In the genomic region with DNA sequence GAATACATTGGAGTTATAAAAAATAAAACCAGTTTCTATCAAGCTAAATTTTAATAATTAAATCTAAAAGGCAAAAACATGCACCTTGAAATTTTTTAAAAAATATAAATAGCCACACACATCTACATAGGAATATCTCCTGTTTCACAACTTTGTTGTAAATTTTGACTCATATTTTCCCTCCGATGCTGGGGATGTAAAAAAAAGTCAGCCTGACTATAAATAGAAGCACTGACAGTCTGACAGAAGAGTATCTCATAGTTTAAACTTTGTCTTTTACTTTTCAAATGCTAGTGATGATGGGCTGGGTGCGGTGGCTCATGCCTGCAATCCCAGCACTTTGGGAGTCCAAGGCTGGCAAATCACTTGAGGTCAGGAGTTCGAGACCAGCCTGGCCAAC, we compare ENCODE assay signal across 28 cellular contexts.
A peak's percentile ranks its signal among the peaks of the same experiment; 100 is the strongest.
DNase-seq lines count a peak whose midpoint lies in the region; ATAC-seq, FAIRE-seq and TF ChIP-seq lines count a peak whose summit lies in the region.
"Had no signal": no experiment of that assay in that cellular context is flagged by ENCODE, and none has a peak within 500 bp of the region (broad histone marks: within the 10 kb centered on the region; RNA-seq: fewer than 3 reads in every experiment).

No MANE protein-coding gene starts in this region.

- H2BK5ac ChIP-seq in neuronal stem cell (ENCODE audit: low read length): no peak overlapping the region

- no peak overlapping the region for H3K4me3 Mint-ChIP-seq in CD4-positive, alpha-beta T cell
- H3K4me3 Mint-ChIP-seq: CD4-positive, alpha-beta memory T cell; GM23338; H9; HFFc6 had no signal

- H3K9me3 Mint-ChIP-seq in CD4-positive, alpha-beta T cell: no peaks in the 10 kb centered on the region
- H3K9me3 Mint-ChIP-seq: CD4-positive, alpha-beta memory T cell; GM23338; H9; HFFc6 had no signal

- H3K4me3 ChIP-seq in GM23248 (no peak overlapping the region), cardiac fibroblast (replicated peaks in 1 of 2; ENCODE audit: low read depth in 2 of 2, low read length in 2 of 2) (no peak overlapping the region), fibroblast of the aortic adventitia (ENCODE audit: low read depth, low read length) (no peak overlapping the region), neuronal stem cell (ENCODE audit: low read length in 2 of 2) (no peak overlapping the region)
- H3K4me3 ChIP-seq: BLaER1 treated with 17β-estradiol and CSF1 and Interleukin-3, amounts not matched to agents 10 nM and 100 nM; GM23338; MG63; PC-9; SJCRH30 had no signal

- H3K14ac ChIP-seq in neuronal stem cell (ENCODE audit: low read length): no peak overlapping the region

- H3K27ac Mint-ChIP-seq in CD4-positive, alpha-beta T cell: no peak overlapping the region
- H3K27ac Mint-ChIP-seq: CD4-positive, alpha-beta memory T cell; GM23338; H9; HFFc6 had no signal

- H3K9me3 ChIP-seq in GM23248 (ENCODE audit: low read depth) (no peaks in the 10 kb centered on the region), neuronal stem cell (replicated peaks in 1 of 2; ENCODE audit: control insufficient read depth in 2 of 2, insufficient read depth in 1 of 2, low read depth in 1 of 2, low read length in 2 of 2) (no peaks in the 10 kb centered on the region)
- no peaks in the 10 kb centered on the region for H3K9me3 ChIP-seq in CD4-positive, alpha-beta T cell (ENCODE audit: control insufficient read depth, low read length)
- H3K9me3 ChIP-seq: BLaER1 treated with 17β-estradiol and CSF1 and Interleukin-3, amounts not matched to agents 10 nM and 100 nM; MG63; SJCRH30 had no signal

- H3F3A ChIP-seq in GM23248 (ENCODE audit: insufficient read depth): no peaks in the 10 kb centered on the region

- no peak overlapping the region for H2BK12ac ChIP-seq in neuronal stem cell (ENCODE audit: low read length)

- no peaks in the 10 kb centered on the region for H3K79me1 ChIP-seq in neuronal stem cell (ENCODE audit: low read depth, low read length)

- peaks cover 7% of the 10 kb centered on the region; the same call in 1 of the 2 replicates for H3K4me1 ChIP-seq in GM23248 (ENCODE audit: insufficient read depth)
- H3K4me1 ChIP-seq in neuronal stem cell (ENCODE audit: control insufficient read depth in 2 of 2, insufficient read depth in 1 of 2, low read depth in 1 of 2, low read length in 2 of 2): peaks cover 4 to 12% of the 10 kb centered on the region in 2 donors

- no peak overlapping the region for H2BK15ac ChIP-seq in neuronal stem cell (ENCODE audit: low read length)

- intact Hi-C loops in CD4-positive, alpha-beta T cell (cut with DNase I, micrococcal nuclease): no loop called here

- no peak overlapping the region for H4K91ac ChIP-seq in neuronal stem cell (ENCODE audit: low read depth, low read length, poor library complexity)

- 0 out of 2 replicates have a peak, but pooled peaks cover 6% of the 10 kb centered on the region for H3K27me3 ChIP-seq in GM23248 (replicated peaks; ENCODE audit: insufficient read depth)
- H3K27me3 ChIP-seq in neuronal stem cell (ENCODE audit: control insufficient read depth in 3 of 3, insufficient read depth in 3 of 3, low read depth in 1 of 3, low read length in 3 of 3): no peaks in the 10 kb centered on the region
- H3K27me3 ChIP-seq in CD4-positive, alpha-beta T cell (ENCODE audit: control insufficient read depth, insufficient read depth, low read length): no peaks in the 10 kb centered on the region
- H3K27me3 ChIP-seq: BLaER1 treated with 17β-estradiol and CSF1 and Interleukin-3, amounts not matched to agents 10 nM and 100 nM; MG63; SJCRH30 had no signal

- no peak overlapping the region for H4K8ac ChIP-seq in neuronal stem cell (ENCODE audit: low read depth, low read length)

- no peak overlapping the region for H3K4ac ChIP-seq in neuronal stem cell (ENCODE audit: low read length)

- H3K23ac ChIP-seq in neuronal stem cell (ENCODE audit: low read depth, low read length, poor library complexity): no peak overlapping the region

- H2AFZ ChIP-seq in GM23248: no peak overlapping the region
- H2AFZ ChIP-seq in neuronal stem cell (ENCODE audit: low read length): no peak overlapping the region
- H2AFZ ChIP-seq: PC-9 had no signal

- no peak for FAIRE-seq in GM19239 (lab: Jason Lieb, UNC)
- FAIRE-seq: GM12892, HTR-8/SVneo had no signal

- no peak overlapping the region for H3K27ac ChIP-seq in GM23248
- peak overlapping the region; percentile 69 for H3K27ac ChIP-seq in neuronal stem cell (replicated peaks; ENCODE audit: low read length)
- no peak overlapping the region for H3K27ac ChIP-seq in CD4-positive, alpha-beta T cell (ENCODE audit: low read depth, low read length)
- H3K27ac ChIP-seq: BLaER1 treated with 17β-estradiol and CSF1 and Interleukin-3, amounts not matched to agents 10 nM and 100 nM; PC-9; SJCRH30 had no signal

- no peak overlapping the region for H3K4me2 ChIP-seq in GM23248 (ENCODE audit: unreplicated experiment)
- no peak overlapping the region for H3K4me2 ChIP-seq in neuronal stem cell (ENCODE audit: insufficient read depth, low read length, poor library complexity, severe bottlenecking)
- H3K4me2 ChIP-seq: BLaER1 treated with 17β-estradiol and CSF1 and Interleukin-3, amounts not matched to agents 10 nM and 100 nM; GM23338; PC-9 had no signal

- TF ChIP-seq CTCF in cardiac fibroblast (IDR thresholded peaks at IDR 0.05; ENCODE audit: low read depth, low read length) (no peak), fibroblast of the aortic adventitia (IDR thresholded peaks at IDR 0.05; ENCODE audit: insufficient read depth, low read length) (no peak)
- no peak for TF ChIP-seq CTCF in CD4-positive, alpha-beta T cell (IDR thresholded peaks at IDR 0.05)

- peaks cover 8% of the 10 kb centered on the region for H3K27me3 Mint-ChIP-seq in CD4-positive, alpha-beta T cell

- CTCF ChIA-PET in CD4-positive, alpha-beta T cell (lab: Charles Lee): no interaction called here

- POLR2A ChIA-PET in CD4-positive, alpha-beta T cell (lab: Charles Lee): no interaction called here

- no peaks in the 10 kb centered on the region for H3K9me2 ChIP-seq in GM23248 (ENCODE audit: insufficient read depth)

- ATAC-seq in HG03354 (IDR thresholded peaks at IDR 0.05; ENCODE audit: poor library complexity, severe bottlenecking, unreplicated experiment) (no peak), GM18873 (IDR thresholded peaks at IDR 0.05; ENCODE audit: low FRiP score, unreplicated experiment) (no peak)
- ATAC-seq in CD4-positive, alpha-beta T cell (ENCODE audit: poor library complexity): no peak
- ATAC-seq: GM23338, Right ventricle myocardium inferior, SK-N-SH treated with all-trans-retinoic acid at 6 μM for 48 hours had no signal

- H3K79me2 ChIP-seq in GM23248 (ENCODE audit: insufficient read depth): no peaks in the 10 kb centered on the region

- peaks cover 6% of the 10 kb centered on the region for H3K4me1 Mint-ChIP-seq in CD4-positive, alpha-beta T cell (ENCODE audit: low read depth)

- no peak overlapping the region for H3K9ac ChIP-seq in GM23248
- no peak overlapping the region for H3K9ac ChIP-seq in neuronal stem cell (ENCODE audit: low read depth, low read length, poor library complexity)
- H3K9ac ChIP-seq: BLaER1 treated with 17β-estradiol and CSF1 and Interleukin-3, amounts not matched to agents 10 nM and 100 nM had no signal

- no peaks in the 10 kb centered on the region for H3K36me3 Mint-ChIP-seq in CD4-positive, alpha-beta T cell (ENCODE audit: low read depth)
- H3K36me3 Mint-ChIP-seq: CD4-positive, alpha-beta memory T cell had no signal

- 7 to 17% methylated on average over 3 of the region's 3 CpGs for WGBS in GM23248 (ENCODE audit: low coverage in 1 of 2, low lambda C conversion rate in 2 of 2, missing lambda C conversion rate in 2 of 2), 2 experiments
- WGBS in neuronal stem cell (ENCODE audit: extremely low coverage in 2 of 2, insufficient read length in 2 of 2, insufficient replicate concordance in 1 of 2), 2 donors: no CpG with 5 or more reads among the region's 3 CpGs

- H2AK5ac ChIP-seq in neuronal stem cell (ENCODE audit: low read depth, low read length): no peak overlapping the region

- peak; percentile 56 for DNase-seq in GM23248
- peak; percentile 39 to 69 for DNase-seq in cardiac fibroblast (ENCODE audit: low read depth in 2 of 2)
- DNase-seq in fibroblast of the aortic adventitia (ENCODE audit: low read depth): peak; percentile 27
- DNase-seq in neuronal stem cell (ENCODE audit: low spot score): no peak
- DNase-seq in GM19239 (ENCODE audit: insufficient read length, low spot score): no peak
- no peak for DNase-seq in CD4-positive, alpha-beta T cell
- DNase-seq: AML-193; CD4-positive, alpha-beta memory T cell; COR-L47; H9; HFFc6; KBM-7; MG63; NCI-H1105 treated with DMSO at 0.1 percent for 48 hours; NCI-H1930; NCI-H2107; NCI-H446 treated with DMSO at 0.1 percent for 48 hours; NCI-H526 treated with DMSO at 0.1 percent for 48 hours; PC-9; SJCRH30 had no signal

- in situ Hi-C loops in GM23248 (cut with MboI): loop anchor here (25.0 kb wide), 1 partner anchor 535 kb away; no protein-coding TSS in a partner anchor

- no peak overlapping the region for H2BK120ac ChIP-seq in neuronal stem cell (ENCODE audit: low read depth, low read length)

- H3K18ac ChIP-seq in neuronal stem cell (ENCODE audit: low read length): no peak overlapping the region

- no peaks in the 10 kb centered on the region for H4K20me1 ChIP-seq in GM23248 (ENCODE audit: insufficient read depth)
- H4K20me1 ChIP-seq: BLaER1 treated with 17β-estradiol and CSF1 and Interleukin-3, amounts not matched to agents 10 nM and 100 nM had no signal

- H3K36me3 ChIP-seq in GM23248 (ENCODE audit: low read depth) (no peaks in the 10 kb centered on the region), neuronal stem cell (replicated peaks in 1 of 2; ENCODE audit: control insufficient read depth in 2 of 2, insufficient read depth in 2 of 2, low read length in 2 of 2) (no peaks in the 10 kb centered on the region)
- H3K36me3 ChIP-seq: BLaER1 treated with 17β-estradiol and CSF1 and Interleukin-3, amounts not matched to agents 10 nM and 100 nM; MG63; SJCRH30 had no signal

Comparison
In these comparisons a context has a peak if more than half of its experiments do, and no peak if none do; other contexts are left out.
1. DNase-seq: peak in GM23248 (single experiment), cardiac fibroblast (2 of 2) and fibroblast of the aortic adventitia (single experiment); none in neuronal stem cell (single experiment), GM19239 (single experiment) and CD4-positive, alpha-beta T cell (0 of 10).